Comparison of ENCODE assay signal across 1 cellular context in the genomic region with DNA sequence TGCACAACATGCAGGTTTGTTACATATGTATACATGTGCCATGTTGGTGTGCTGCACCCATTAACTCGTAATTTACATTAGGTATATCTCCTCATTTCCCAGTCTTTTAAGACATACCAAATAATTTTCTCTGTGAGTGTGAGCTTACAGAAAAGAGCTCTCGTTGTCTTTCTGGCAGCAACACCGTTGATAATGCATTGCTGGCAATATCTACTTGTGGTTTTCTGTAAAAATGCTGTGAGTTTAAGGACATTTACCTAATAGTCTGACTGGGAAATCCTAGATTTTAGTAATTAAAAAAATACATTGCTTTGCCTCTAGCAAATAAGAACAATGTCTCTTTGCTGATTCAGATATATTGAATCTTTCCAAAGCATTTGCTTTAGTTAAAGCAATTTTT.
TF ChIP-seq lines count a peak whose summit lies in the region.

No MANE protein-coding gene starts in this region.

TF ChIP-seq in HCT116, 20 proteins besides CTCF, POLR2A, EP300 and RAD21 (continued from another document):
- TF ChIP-seq ZFX (IDR thresholded peaks at IDR 0.05) = no peak
- no peak for TF ChIP-seq SP1 (IDR thresholded peaks at IDR 0.05; ENCODE audit: low read depth)
- TF ChIP-seq SRF (IDR thresholded peaks at IDR 0.05; ENCODE audit: low read depth) = no peak
- TF ChIP-seq REST (IDR thresholded peaks at IDR 0.05; ENCODE audit: low read depth) = no peak
- no peak for TF ChIP-seq FOSL1 (IDR thresholded peaks at IDR 0.05; ENCODE audit: low read depth)
- no peak for TF ChIP-seq EZH2 (IDR thresholded peaks at IDR 0.05)
- no peak for TF ChIP-seq POLR2AphosphoS5 (IDR thresholded peaks at IDR 0.05; ENCODE audit: low read depth, low read length)
- TF ChIP-seq YY1 (IDR thresholded peaks at IDR 0.05; ENCODE audit: extremely low read depth, insufficient replicate concordance, low read depth, low read length) = no peak
